ENCODE assay signal across 9 cellular contexts in the genomic region with DNA sequence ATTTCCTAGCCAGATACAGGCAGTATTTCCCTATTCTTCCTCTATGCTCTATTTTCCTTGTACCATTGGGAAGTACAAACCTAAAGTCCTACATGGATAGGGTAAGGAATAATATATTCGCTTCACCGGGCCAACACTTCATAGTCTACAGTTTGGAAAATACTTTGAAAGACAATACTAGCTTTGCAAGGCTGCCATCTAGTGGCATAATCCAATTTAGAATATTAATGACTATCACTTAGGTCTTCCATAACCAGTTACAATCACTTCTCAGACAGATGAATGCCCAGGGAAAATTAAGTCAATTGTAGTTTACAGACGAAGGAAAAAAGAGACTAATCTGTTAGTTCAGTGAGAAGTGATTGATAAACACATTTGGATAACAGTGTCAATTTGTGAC.
DNase-seq lines count a peak whose midpoint lies in the region; ATAC-seq and TF ChIP-seq lines count a peak whose summit lies in the region.
"Had no signal": no experiment of that assay in that cellular context is flagged by ENCODE, and none has a peak within 500 bp of the region (broad histone marks: within the 10 kb centered on the region; RNA-seq: fewer than 3 reads in every experiment).

No MANE protein-coding gene starts in this region.

- no peak overlapping the region for H3K27ac Mint-ChIP-seq in T-cell

- in situ Hi-C loops in GM23248 (cut with MboI) (no loop called here), gastrocnemius medialis (cut with MboI; ENCODE audit: low sequenced_read_pairs in 4 of 4) (no loop called here)

- peak; percentile 28 for DNase-seq in GM23248
- DNase-seq in epithelial cell of proximal tubule (ENCODE audit: low read depth), result no peak
- DNase-seq in gastrocnemius medialis, result no peak
- no peak for DNase-seq in T-cell
- no peak for DNase-seq in stimulated activated naive CD8-positive, alpha-beta T cell treated with anti-CD3 and anti-CD28 coated beads, Interleukin-15, Interleukin-2, amounts not matched to agents 100 U/mL and 50 U/mL, for 24 hours

- ATAC-seq in gastrocnemius medialis (no peak), T-cell (replicated peaks in 1 of 4) (no peak), HG02588 (IDR thresholded peaks at IDR 0.05; ENCODE audit: unreplicated experiment) (no peak)
- ATAC-seq in stimulated activated naive CD8-positive, alpha-beta T cell treated with anti-CD3 and anti-CD28 coated beads, Interleukin-15, Interleukin-2, amounts not matched to agents 100 U/mL and 50 U/mL, for 24 hours, result no peak
- ATAC-seq: mucosa of descending colon had no signal

- H3K79me2 ChIP-seq in DOHH2 (ENCODE audit: control insufficient read depth, low read length) (no peaks in the 10 kb centered on the region), GM23248 (ENCODE audit: insufficient read depth) (no peaks in the 10 kb centered on the region), OCI-LY1 (ENCODE audit: insufficient read depth, low read length) (no peaks in the 10 kb centered on the region)

- H3K4me3 ChIP-seq in DOHH2 (ENCODE audit: low read length) (no peak overlapping the region), GM23248 (no peak overlapping the region), OCI-LY1 (ENCODE audit: low read depth, low read length, poor library complexity, severe bottlenecking) (no peak overlapping the region), epithelial cell of proximal tubule (ENCODE audit: low read depth, low read length) (no peak overlapping the region), gastrocnemius medialis (no peak overlapping the region)
- H3K4me3 ChIP-seq: mucosa of descending colon had no signal

- peaks cover 5 to 24% of the 10 kb centered on the region in 2 donors for H3K27me3 Mint-ChIP-seq in T-cell

- no peak overlapping the region for H3K9ac ChIP-seq in GM23248
- no peak overlapping the region for H3K9ac ChIP-seq in OCI-LY1 (ENCODE audit: low read length)

- CTCF ChIA-PET in T-cell (lab: Charles Lee), result no interaction called here

- no peaks in the 10 kb centered on the region for H3K27me3 ChIP-seq in DOHH2 (ENCODE audit: control insufficient read depth, low read length)
- no peaks in the 10 kb centered on the region for H3K27me3 ChIP-seq in GM23248 (replicated peaks; ENCODE audit: insufficient read depth)
- no peaks in the 10 kb centered on the region for H3K27me3 ChIP-seq in OCI-LY1 (ENCODE audit: insufficient read depth, low read length)
- no peaks in the 10 kb centered on the region for H3K27me3 ChIP-seq in gastrocnemius medialis

- no peaks in the 10 kb centered on the region for H3F3A ChIP-seq in DOHH2 (ENCODE audit: control insufficient read depth, insufficient read depth)
- no peaks in the 10 kb centered on the region for H3F3A ChIP-seq in GM23248 (ENCODE audit: insufficient read depth)
- no peaks in the 10 kb centered on the region for H3F3A ChIP-seq in OCI-LY1 (ENCODE audit: insufficient read depth, low read length)

- intact Hi-C loops in gastrocnemius medialis (cut with DNase I; ENCODE audit: low total_unique reads), result no loop called here

- no peaks in the 10 kb centered on the region for H3K36me3 Mint-ChIP-seq in T-cell

- POLR2A ChIA-PET in T-cell (lab: Charles Lee), result no interaction called here

- 0 to 2% methylated on average over 3 of the region's 3 CpGs for WGBS in GM23248 (ENCODE audit: low coverage in 1 of 2, low lambda C conversion rate in 2 of 2, missing lambda C conversion rate in 2 of 2), 2 experiments

- H3K27ac ChIP-seq in DOHH2 (ENCODE audit: low read depth, low read length) (no peak overlapping the region), GM23248 (no peak overlapping the region), OCI-LY1 (ENCODE audit: low read depth, low read length, poor library complexity, severe bottlenecking) (no peak overlapping the region), gastrocnemius medialis (no peak overlapping the region)

- TF ChIP-seq POLR2A in gastrocnemius medialis (IDR thresholded peaks at IDR 0.05), result no peak

- H3K4me2 ChIP-seq in DOHH2 (ENCODE audit: low read length) (no peak overlapping the region), GM23248 (ENCODE audit: unreplicated experiment) (no peak overlapping the region), OCI-LY1 (ENCODE audit: low read length) (no peak overlapping the region)

- no peaks in the 10 kb centered on the region for H3K9me3 Mint-ChIP-seq in T-cell

- H2AFZ ChIP-seq in GM23248, result no peak overlapping the region
- H2AFZ ChIP-seq in OCI-LY1 (ENCODE audit: low read length), result no peak overlapping the region

- H4K20me1 ChIP-seq in DOHH2 (ENCODE audit: control insufficient read depth, insufficient read depth, low read depth, low read length) (no peaks in the 10 kb centered on the region), GM23248 (ENCODE audit: insufficient read depth) (no peaks in the 10 kb centered on the region), OCI-LY1 (ENCODE audit: insufficient read depth, low read length) (no peaks in the 10 kb centered on the region)

- H3K9me3 ChIP-seq in DOHH2 (ENCODE audit: control insufficient read depth, insufficient read depth, low read length), result no peaks in the 10 kb centered on the region
- no peaks in the 10 kb centered on the region for H3K9me3 ChIP-seq in GM23248 (ENCODE audit: low read depth)
- no peaks in the 10 kb centered on the region for H3K9me3 ChIP-seq in OCI-LY1 (ENCODE audit: low read length)
- no peaks in the 10 kb centered on the region for H3K9me3 ChIP-seq in gastrocnemius medialis
- H3K9me3 ChIP-seq: mucosa of descending colon had no signal

- no peaks in the 10 kb centered on the region for H3K4me1 ChIP-seq in DOHH2 (ENCODE audit: control insufficient read depth, low read length)
- H3K4me1 ChIP-seq in GM23248 (ENCODE audit: insufficient read depth), result no peaks in the 10 kb centered on the region
- H3K4me1 ChIP-seq in OCI-LY1 (ENCODE audit: insufficient read depth, low read length, severe bottlenecking), result no peaks in the 10 kb centered on the region
- H3K4me1 ChIP-seq in gastrocnemius medialis, result no peaks in the 10 kb centered on the region

- H3K36me3 ChIP-seq in DOHH2 (ENCODE audit: control insufficient read depth, low read length) (no peaks in the 10 kb centered on the region), GM23248 (ENCODE audit: low read depth) (no peaks in the 10 kb centered on the region), OCI-LY1 (ENCODE audit: insufficient read depth, low read length) (no peaks in the 10 kb centered on the region), gastrocnemius medialis (no peaks in the 10 kb centered on the region)

- no peaks in the 10 kb centered on the region for H3K9me2 ChIP-seq in DOHH2 (replicated peaks; ENCODE audit: control insufficient read depth, low read length)
- no peaks in the 10 kb centered on the region for H3K9me2 ChIP-seq in GM23248 (ENCODE audit: insufficient read depth)
- H3K9me2 ChIP-seq in OCI-LY1 (ENCODE audit: low read depth, low read length), result no peaks in the 10 kb centered on the region

- TF ChIP-seq CTCF in DOHH2 (IDR thresholded peaks at IDR 0.05; ENCODE audit: low read depth, low read length, poor library complexity, severe bottlenecking) (peak; percentile 48), OCI-LY1 (IDR thresholded peaks at IDR 0.05; ENCODE audit: low read length) (peak; percentile 40; the same call in 1 of the 2 replicates), epithelial cell of proximal tubule (conservative IDR thresholded peaks at IDR 0.05; ENCODE audit: low read depth, low read length) (peak; percentile 47), gastrocnemius medialis (IDR thresholded peaks at IDR 0.05 in 4 of 5, conservative IDR thresholded peaks at IDR 0.05 in 1 of 5) (peak in 3 of 5 experiments; percentile 30 to 54 (median 34))

- no peaks in the 10 kb centered on the region for H3K4me1 Mint-ChIP-seq in T-cell

- H3K4me3 Mint-ChIP-seq in T-cell, result no peak overlapping the region
